In genomic region chr2:141317986-141318385, GRCh38 we compare ENCODE assay signal across 18 cellular contexts.
"Had no signal": no experiment of that assay in that cellular context is flagged by ENCODE, and none has a peak within 500 bp of the region (broad histone marks: within the 10 kb centered on the region; RNA-seq: fewer than 3 reads in every experiment).

No MANE protein-coding gene starts in this region.

- H3K27ac ChIP-seq: adrenal gland, hepatocyte, parathyroid adenoma, SJSA1, tibial artery, WERI-Rb-1 had no signal

- H3K79me2 ChIP-seq: hepatocyte, parathyroid adenoma had no signal

- H3K36me3 Mint-ChIP-seq: brain; mesothelial cell of epicardium; stimulated activated effector memory CD8-positive, alpha-beta T cell treated with anti-CD3 and anti-CD28 coated beads, Interleukin-12 subunit alpha, Interleukin-12 subunit beta, amount 100 ng/mL, for 72 hours had no signal

- H3K4me1 Mint-ChIP-seq: activated CD4-positive, alpha-beta T cell treated with anti-CD3 and anti-CD28 coated beads, Interleukin-2, amount 10 ng/mL, durations not matched to agents 24 days and 14 days; brain; endodermal cell; mesothelial cell of epicardium; stimulated activated effector memory CD8-positive, alpha-beta T cell treated with anti-CD3 and anti-CD28 coated beads, Interleukin-12 subunit alpha, Interleukin-12 subunit beta, amount 100 ng/mL, for 72 hours had no signal

- H3K4me1 ChIP-seq: adrenal gland, parathyroid adenoma, SJSA1, tibial artery had no signal

- H3K4me3 Mint-ChIP-seq: activated CD4-positive, alpha-beta T cell treated with anti-CD3 and anti-CD28 coated beads, Interleukin-2, amount 10 ng/mL, durations not matched to agents 24 days and 14 days; activated naive CD4-positive, alpha-beta T cell treated with anti-CD3 and anti-CD28 coated beads for 36 hours; brain; endodermal cell; mesothelial cell of epicardium; stimulated activated effector memory CD8-positive, alpha-beta T cell treated with anti-CD3 and anti-CD28 coated beads, Interleukin-12 subunit alpha, Interleukin-12 subunit beta, amount 100 ng/mL, for 72 hours had no signal

- H3K9me3 Mint-ChIP-seq: brain, endodermal cell had no signal

- DNase-seq: activated CD4-positive, alpha-beta T cell treated with anti-CD3 and anti-CD28 coated beads, Interleukin-2, amount 10 ng/mL, durations not matched to agents 24 days and 14 days; activated CD8-positive, alpha-beta memory T cell treated with anti-CD3 and anti-CD28 coated beads for 24 hours; activated naive CD4-positive, alpha-beta T cell treated with anti-CD3 and anti-CD28 coated beads for 36 hours; adrenal gland; cerebellar nuclear complex; endodermal cell; erythroblast; kidney glomerular epithelial cell; small intestine; T-helper 9 cell; tibial artery; WERI-Rb-1 had no signal

- H3K4me3 ChIP-seq: adrenal gland, hepatocyte, SJSA1, tibial artery had no signal

- H3K9me3 ChIP-seq: adrenal gland, SJSA1, tibial artery had no signal

- H3K9ac ChIP-seq: parathyroid adenoma had no signal

- H3K4me2 ChIP-seq: hepatocyte had no signal

- H3K27me3 Mint-ChIP-seq: activated CD4-positive, alpha-beta T cell treated with anti-CD3 and anti-CD28 coated beads, Interleukin-2, amount 10 ng/mL, durations not matched to agents 24 days and 14 days; brain had no signal

- H3K36me3 ChIP-seq: adrenal gland, SJSA1, tibial artery, WERI-Rb-1 had no signal

- H3K27me3 ChIP-seq: adrenal gland, hepatocyte, SJSA1, tibial artery had no signal

- H2AFZ ChIP-seq: hepatocyte, parathyroid adenoma had no signal

- ATAC-seq: stimulated activated effector memory CD8-positive, alpha-beta T cell treated with anti-CD3 and anti-CD28 coated beads, Interleukin-12 subunit alpha, Interleukin-12 subunit beta, amount 100 ng/mL, for 72 hours had no signal

- H3K27ac Mint-ChIP-seq: activated CD4-positive, alpha-beta T cell treated with anti-CD3 and anti-CD28 coated beads, Interleukin-2, amount 10 ng/mL, durations not matched to agents 24 days and 14 days; activated naive CD4-positive, alpha-beta T cell treated with anti-CD3 and anti-CD28 coated beads for 36 hours; brain; endodermal cell; mesothelial cell of epicardium; stimulated activated effector memory CD8-positive, alpha-beta T cell treated with anti-CD3 and anti-CD28 coated beads, Interleukin-12 subunit alpha, Interleukin-12 subunit beta, amount 100 ng/mL, for 72 hours had no signal
